In the genomic region with DNA sequence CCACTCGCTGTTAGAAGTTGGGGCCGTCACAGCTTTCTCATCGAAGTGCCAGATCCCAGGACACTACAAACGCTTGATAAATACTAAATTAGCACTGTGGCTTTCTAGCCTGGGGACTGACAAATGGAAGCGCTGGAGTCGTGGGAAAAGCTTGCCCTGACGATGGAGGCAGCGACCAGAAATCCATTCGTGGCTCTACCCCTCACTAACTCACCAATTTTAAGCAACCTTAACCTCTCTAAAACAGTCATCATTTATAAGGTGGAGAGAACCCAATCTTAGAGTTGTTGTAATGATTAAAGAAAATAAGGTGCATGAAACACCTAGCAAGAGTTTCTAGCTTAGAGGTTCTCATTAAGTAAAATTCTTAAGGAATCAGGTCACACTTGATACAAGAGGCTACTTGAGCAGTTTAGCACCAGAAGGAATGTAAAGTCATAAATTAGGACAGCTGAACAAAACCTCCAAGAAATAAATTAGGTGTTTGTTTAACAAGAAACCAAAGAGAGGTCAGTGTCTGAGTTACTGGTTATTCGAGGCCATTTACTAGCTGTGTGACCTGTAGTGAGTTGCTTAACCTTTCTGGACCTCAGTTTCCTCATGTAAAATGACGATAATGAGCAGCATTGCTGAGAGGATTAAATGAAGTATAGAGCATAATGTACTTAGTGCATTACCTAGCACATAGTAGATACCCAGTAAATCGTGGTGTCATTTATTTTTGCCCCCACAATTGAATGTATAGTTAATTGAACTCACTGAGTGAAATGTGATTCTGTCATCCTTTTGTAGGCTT, we compare ENCODE assay signal across 8 cellular contexts. TPM values are rescaled to one million over a fixed set of nuclear protein-coding genes. Genes with fewer than 3 reads are reported as not detected.
DNase-seq lines count a peak whose midpoint lies in the region; ATAC-seq and TF ChIP-seq lines count a peak whose summit lies in the region.

No MANE protein-coding gene starts in this region.

- peaks cover 35% of the 10 kb centered on the region for H3K79me2 ChIP-seq in HCT116 (ENCODE audit: insufficient read depth, low read length)

- H3K9me2 ChIP-seq in HCT116 (ENCODE audit: insufficient read depth) = no peaks in the 10 kb centered on the region

- no peak for TF ChIP-seq POLR2A in HCT116 (IDR thresholded peaks at IDR 0.05; ENCODE audit: borderline replicate concordance, extremely low read depth, insufficient read depth, insufficient read length)

- H3K4me3 ChIP-seq in HCT116 (replicated peaks in 1 of 2; ENCODE audit: low read depth in 1 of 2, low read length in 2 of 2) = peak overlapping the region; percentile 65 to 88
- H3K4me3 ChIP-seq in WERI-Rb-1 (ENCODE audit: low read depth, low read length) = peak overlapping the region; percentile 79
- peak overlapping the region; percentile 100 for H3K4me3 ChIP-seq in right cardiac atrium (ENCODE audit: low read length)
- H3K4me3 ChIP-seq in skin epidermis = peak overlapping the region; percentile 47 to 77 (median 67)

- BruUV-seq in HCT116 (replicated peaks; lab: Mats Ljungman, UMichigan) = TSS peak; percentile 93

- ATAC-seq in HCT116 (no peak), right cardiac atrium (no peak), GM18868 (IDR thresholded peaks at IDR 0.05; ENCODE audit: unreplicated experiment) (no peak)
- no peak for ATAC-seq in activated CD4-positive, CD25-positive, alpha-beta regulatory T cell treated with anti-CD3 and anti-CD28 coated beads, Interleukin-2, amount 50 U/mL, for 24 hours

- CTCF ChIA-PET in HCT116 (lab: Charles Lee) = interaction anchor here (1.0 to 2.8 kb wide), 9 partner anchors 25 to 359 kb away, joined by 3 to 21 read pairs (median 6); no protein-coding TSS in a partner anchor

- TF ChIP-seq RAD21 in HCT116 (IDR thresholded peaks at IDR 0.05; ENCODE audit: low read depth) = no peak

- peaks cover 14 to 16% of the 10 kb centered on the region in 2 experiments; a peak in 3 of 4 replicates for H3K4me1 ChIP-seq in HCT116 (ENCODE audit: control insufficient read depth in 1 of 2, insufficient read depth in 2 of 2, low read length in 2 of 2)
- H3K4me1 ChIP-seq in right cardiac atrium (ENCODE audit: control insufficient read depth, insufficient read depth, low read length) = no peaks in the 10 kb centered on the region

- DNase-seq in HCT116 (ENCODE audit: low read depth, low spot score) (peak; percentile 4), WERI-Rb-1 (no peak), right cardiac atrium (no peak), SHP77 (lab: John Stamatoyannopoulos, UW) (no peak), ureter (ENCODE audit: low spot score) (no peak)

- intact Hi-C loops in HCT116 (cut with micrococcal nuclease) (loop anchor here (1.0 to 10.0 kb wide), 3 partner anchors 40 to 358 kb away; no protein-coding TSS in a partner anchor), right cardiac atrium (cut with DNase I) (loop anchor here in 3 of 4 donors (5.0 to 10.0 kb wide), 3 partner anchors 35 to 98 kb away; no protein-coding TSS in a partner anchor)

- RAD21 ChIA-PET in HCT116 (lab: Charles Lee; ENCODE audit: low non-redundant PET in 1 of 2, low total read pairs in 2 of 2, uncharacterized antibody in 2 of 2, unreplicated experiment in 2 of 2) = interaction anchor here in 1 of 2 experiments (1.3 to 1.7 kb wide), 2 partner anchors 25 to 41 kb away, joined by 4 read pairs; no protein-coding TSS in a partner anchor

- POLR2A ChIA-PET in HCT116 (lab: Charles Lee) = interaction anchor here (0.7 to 2.0 kb wide), 13 partner anchors 9 to 117 kb away, joined by 3 to 6 read pairs (median 4); no protein-coding TSS in a partner anchor

- TF ChIP-seq CTCF in HCT116 (IDR thresholded peaks at IDR 0.05 in 2 of 3, conservative IDR thresholded peaks at IDR 0.05 in 1 of 3; ENCODE audit: borderline replicate concordance in 1 of 3, insufficient read depth in 1 of 3, low read depth in 2 of 3, low read length in 2 of 3) (no peak), WERI-Rb-1 (IDR thresholded peaks at IDR 0.05; ENCODE audit: low read depth, low read length) (no peak)

- H3K27ac ChIP-seq in HCT116 (ENCODE audit: low read depth, low read length) (peak overlapping the region; percentile 96), WERI-Rb-1 (peak overlapping the region; percentile 90), right cardiac atrium (ENCODE audit: low read length) (peak overlapping the region; percentile 100), skin epidermis (peak overlapping the region in 20 of 21 experiments; percentile 82 to 99 (median 95))

- WGBS in right cardiac atrium = 22% methylated on average over 12 of the region's 12 CpGs

- H3K9ac ChIP-seq in HCT116 (ENCODE audit: low read length) = peak overlapping the region; percentile 73

- H3K36me3 ChIP-seq in HCT116 (ENCODE audit: control insufficient read depth in 1 of 2, insufficient read depth in 2 of 2, low read length in 2 of 2) (no peaks in the 10 kb centered on the region; a peak in 1 of 4 replicates), WERI-Rb-1 (no peaks in the 10 kb centered on the region; the same call in 1 of the 2 replicates)

- peak overlapping the region; percentile 75 for H3K4me2 ChIP-seq in HCT116 (ENCODE audit: low read length)

- no peak overlapping the region for H2AFZ ChIP-seq in HCT116 (ENCODE audit: low read depth, low read length, poor library complexity, severe bottlenecking)

- no peaks in the 10 kb centered on the region for H3K9me3 ChIP-seq in HCT116 (ENCODE audit: control insufficient read depth in 1 of 2, insufficient read depth in 1 of 2, low read depth in 1 of 2, low read length in 2 of 2)
- H3K9me3 ChIP-seq in WERI-Rb-1 (ENCODE audit: severe bottlenecking) = no peaks in the 10 kb centered on the region
- H3K9me3 ChIP-seq in right cardiac atrium (ENCODE audit: control insufficient read depth, low read length) = no peaks in the 10 kb centered on the region

- no peaks in the 10 kb centered on the region for H4K20me1 ChIP-seq in HCT116 (ENCODE audit: insufficient read depth)

- H3K27me3 ChIP-seq in HCT116 (ENCODE audit: insufficient read depth, low read length) = no peaks in the 10 kb centered on the region
- H3K27me3 ChIP-seq in WERI-Rb-1 (ENCODE audit: insufficient read depth, low read depth, severe bottlenecking) = no peaks in the 10 kb centered on the region
- no peaks in the 10 kb centered on the region for H3K27me3 ChIP-seq in right cardiac atrium (ENCODE audit: control insufficient read depth, insufficient read depth)

TF ChIP-seq in HCT116, 20 proteins besides CTCF, POLR2A, EP300 and RAD21 (continues in another document):
- TF ChIP-seq POLR2AphosphoS5 (IDR thresholded peaks at IDR 0.05; ENCODE audit: low read depth, low read length) = no peak
- no peak for TF ChIP-seq ZFX (IDR thresholded peaks at IDR 0.05)
- TF ChIP-seq SP1 (IDR thresholded peaks at IDR 0.05; ENCODE audit: low read depth) = no peak
- TF ChIP-seq EGR1 (IDR thresholded peaks at IDR 0.05; ENCODE audit: low read depth) = no peak
- TF ChIP-seq, protein P1, sequence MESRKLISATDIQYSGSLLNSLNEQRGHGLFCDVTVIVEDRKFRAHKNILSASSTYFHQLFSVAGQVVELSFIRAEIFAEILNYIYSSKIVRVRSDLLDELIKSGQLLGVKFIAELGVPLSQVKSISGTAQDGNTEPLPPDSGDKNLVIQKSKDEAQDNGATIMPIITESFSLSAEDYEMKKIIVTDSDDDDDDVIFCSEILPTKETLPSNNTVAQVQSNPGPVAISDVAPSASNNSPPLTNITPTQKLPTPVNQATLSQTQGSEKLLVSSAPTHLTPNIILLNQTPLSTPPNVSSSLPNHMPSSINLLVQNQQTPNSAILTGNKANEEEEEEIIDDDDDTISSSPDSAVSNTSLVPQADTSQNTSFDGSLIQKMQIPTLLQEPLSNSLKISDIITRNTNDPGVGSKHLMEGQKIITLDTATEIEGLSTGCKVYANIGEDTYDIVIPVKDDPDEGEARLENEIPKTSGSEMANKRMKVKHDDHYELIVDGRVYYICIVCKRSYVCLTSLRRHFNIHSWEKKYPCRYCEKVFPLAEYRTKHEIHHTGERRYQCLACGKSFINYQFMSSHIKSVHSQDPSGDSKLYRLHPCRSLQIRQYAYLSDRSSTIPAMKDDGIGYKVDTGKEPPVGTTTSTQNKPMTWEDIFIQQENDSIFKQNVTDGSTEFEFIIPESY (IDR thresholded peaks at IDR 0.05; ENCODE audit: extremely low read depth, insufficient replicate concordance, low read length) = no peak
- TF ChIP-seq CEBPB (IDR thresholded peaks at IDR 0.05; ENCODE audit: low read depth) = no peak
- no peak for TF ChIP-seq ZNF274 (IDR thresholded peaks at IDR 0.05; ENCODE audit: low read depth, low read length)
- TF ChIP-seq SRF (IDR thresholded peaks at IDR 0.05; ENCODE audit: low read depth) = no peak
- no peak for TF ChIP-seq FOSL1 (IDR thresholded peaks at IDR 0.05; ENCODE audit: low read depth)
- TF ChIP-seq YY1 (IDR thresholded peaks at IDR 0.05; ENCODE audit: extremely low read depth, insufficient replicate concordance, low read depth, low read length) = no peak
- no peak for TF ChIP-seq TCF7L2 (IDR thresholded peaks at IDR 0.05; ENCODE audit: borderline replicate concordance, extremely low read depth, insufficient read depth, insufficient read length)
- TF ChIP-seq CBX3 (IDR thresholded peaks at IDR 0.05; ENCODE audit: low read depth) = no peak

RNA-seq across cellular contexts. Expression of a gene that starts 0.8 kb away (rescaled TPM):
- total RNA-seq in HCT116 (2021; ENCODE audit: unreplicated experiment) (46.2 TPM), right cardiac atrium (10 to 100 TPM; 39.7 to 45.0 (median 43.2) TPM), ureter (88.7 TPM)
- 5.9 and 6.4 TPM in 2 replicates for polyA plus RNA-seq in HCT116 (2012)
- 6.3 TPM for polyA plus RNA-seq in right cardiac atrium

RNA-seq across cellular contexts. Expression of a gene that starts 47.7 kb away (rescaled TPM):
- total RNA-seq in HCT116 (2021; ENCODE audit: unreplicated experiment) (12.3 TPM), right cardiac atrium (1 to 10 TPM; 1.5 to 3.6 (median 2.6) TPM), ureter (3.7 TPM)
- polyA plus RNA-seq in HCT116 (2012) = 11.4 and 12.6 TPM in 2 replicates
- polyA plus RNA-seq in right cardiac atrium = 1.5 TPM
